Comparison of ENCODE assay signal across 19 cellular contexts in the genomic region with DNA sequence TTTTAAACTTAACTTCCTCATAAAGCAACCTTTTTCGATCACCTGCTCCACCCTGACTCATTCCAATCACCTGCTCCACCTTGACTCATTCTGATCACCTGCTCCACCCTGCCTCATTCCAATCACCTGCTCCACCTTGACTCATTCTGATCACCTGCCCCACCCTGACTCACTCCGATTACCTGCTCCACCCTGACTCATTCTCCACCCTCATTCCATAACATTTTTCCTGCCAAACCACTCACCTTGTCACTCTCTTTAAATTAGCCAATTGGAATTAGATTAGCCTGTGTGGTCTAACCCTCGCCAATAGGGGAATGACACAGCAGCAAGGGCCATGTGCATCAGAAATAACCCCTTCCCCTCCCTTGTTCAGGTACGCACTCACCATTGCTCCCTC. TPM values are rescaled to one million over a fixed set of nuclear protein-coding genes. Genes with fewer than 3 reads are reported as not detected.
A peak's percentile ranks its signal among the peaks of the same experiment; 100 is the strongest.
DNase-seq lines count a peak whose midpoint lies in the region; ATAC-seq and TF ChIP-seq lines count a peak whose summit lies in the region.
"Had no signal": no experiment of that assay in that cellular context is flagged by ENCODE, and none has a peak within 500 bp of the region (broad histone marks: within the 10 kb centered on the region; RNA-seq: fewer than 3 reads in every experiment).

No MANE protein-coding gene starts in this region.

- H3K36me3 Mint-ChIP-seq in activated CD4-positive, alpha-beta T cell treated with anti-CD3 and anti-CD28 coated beads for 36 hours (ENCODE audit: low read depth): peaks cover 46% of the 10 kb centered on the region
- peaks cover 8% of the 10 kb centered on the region for H3K36me3 Mint-ChIP-seq in progenitor cell of endocrine pancreas (ENCODE audit: insufficient read depth)

- no peak for TF ChIP-seq CTCF in PC-9 (conservative IDR thresholded peaks at IDR 0.05)
- TF ChIP-seq CTCF in progenitor cell of endocrine pancreas (IDR thresholded peaks at IDR 0.05; ENCODE audit: unreplicated experiment): no peak
- TF ChIP-seq CTCF in sigmoid colon (IDR thresholded peaks at IDR 0.05): no peak

- peaks cover 18% of the 10 kb centered on the region for H3K79me2 ChIP-seq in PC-9 (ENCODE audit: low read depth)

- H3K9me3 ChIP-seq in PC-9 (ENCODE audit: insufficient read depth, low read depth): peaks cover 31% of the 10 kb centered on the region
- H3K9me3 ChIP-seq in sigmoid colon: no peaks in the 10 kb centered on the region
- H3K9me3 ChIP-seq: BE2C, heart left ventricle, vagina had no signal

- H3K36me3 ChIP-seq in PC-9 (ENCODE audit: low read depth) (peaks cover 24% of the 10 kb centered on the region), sigmoid colon (no peaks in the 10 kb centered on the region)
- H3K36me3 ChIP-seq: BE2C, vagina had no signal

- TF ChIP-seq EP300 in sigmoid colon (IDR thresholded peaks at IDR 0.05): no peak

- intact Hi-C loops in activated CD4-positive, alpha-beta T cell treated with anti-CD3 and anti-CD28 coated beads for 36 hours (cut with DNase I, micrococcal nuclease): no loop called here
- intact Hi-C loops in PC-9 (cut with micrococcal nuclease; ENCODE audit: unreplicated experiment) (no loop called here), sigmoid colon (cut with DNase I) (no loop called here), left cardiac atrium (cut with DNase I) (no loop called here)

- peak; percentile 12 for DNase-seq in activated CD4-positive, alpha-beta T cell treated with anti-CD3 and anti-CD28 coated beads for 36 hours
- DNase-seq in activated CD4-positive, alpha-beta T cell treated with anti-CD3 and anti-CD28 coated beads for 1 hour: no peak
- DNase-seq in PC-9: peak; percentile 24 to 80
- DNase-seq in epithelial cell of prostate (ENCODE audit: low read depth, low spot score): peak; percentile 95
- DNase-seq in progenitor cell of endocrine pancreas (ENCODE audit: low spot score, unreplicated experiment): no peak
- DNase-seq in sigmoid colon: no peak
- no peak for DNase-seq in SKM-1 (lab: John Stamatoyannopoulos, UW; ENCODE audit: unreplicated experiment)
- no peak for DNase-seq in left cardiac atrium
- DNase-seq: activated T-cell treated with anti-CD3 and anti-CD28 coated beads, Interleukin-2, amount 50 U/mL, for 72 hours; BE2C; COR-L47; endodermal cell; heart left ventricle; NCI-H1092; NCI-H2029; T-helper 2 cell had no signal

- 70 to 78% methylated on average over 4 of the region's 4 CpGs for WGBS in sigmoid colon, 2 donors

- H3K27me3 ChIP-seq in PC-9 (ENCODE audit: insufficient read depth, low read depth) (no peaks in the 10 kb centered on the region), sigmoid colon (no peaks in the 10 kb centered on the region)
- H3K27me3 ChIP-seq: BE2C, heart left ventricle, vagina had no signal

- no peaks in the 10 kb centered on the region for H3K27me3 Mint-ChIP-seq in activated CD4-positive, alpha-beta T cell treated with anti-CD3 and anti-CD28 coated beads for 36 hours
- no peaks in the 10 kb centered on the region for H3K27me3 Mint-ChIP-seq in progenitor cell of endocrine pancreas
- H3K27me3 Mint-ChIP-seq: activated naive CD8-positive, alpha-beta T cell had no signal

- BruUV-seq in PC-9 (replicated peaks; lab: Mats Ljungman, UMichigan): no TSS peak

- no peak overlapping the region for H3K4me3 Mint-ChIP-seq in activated CD4-positive, alpha-beta T cell treated with anti-CD3 and anti-CD28 coated beads for 36 hours
- H3K4me3 Mint-ChIP-seq in progenitor cell of endocrine pancreas (ENCODE audit: low read depth): no peak overlapping the region
- H3K4me3 Mint-ChIP-seq: activated naive CD8-positive, alpha-beta T cell; activated T-cell treated with anti-CD3 and anti-CD28 coated beads, Interleukin-2, amount 50 U/mL, for 72 hours; endodermal cell had no signal

- TF ChIP-seq POLR2A in sigmoid colon (IDR thresholded peaks at IDR 0.05): no peak

- peaks cover 16% of the 10 kb centered on the region; the same call in 1 of the 2 replicates for H3F3A ChIP-seq in PC-9 (ENCODE audit: insufficient read depth, low read depth)

- no peak overlapping the region for H3K4me3 ChIP-seq in PC-9
- no peak overlapping the region for H3K4me3 ChIP-seq in sigmoid colon
- H3K4me3 ChIP-seq: heart left ventricle, vagina had no signal

- peaks cover 23% of the 10 kb centered on the region for H3K4me1 Mint-ChIP-seq in activated CD4-positive, alpha-beta T cell treated with anti-CD3 and anti-CD28 coated beads for 36 hours
- H3K4me1 Mint-ChIP-seq in progenitor cell of endocrine pancreas (ENCODE audit: low read depth): peaks cover 16% of the 10 kb centered on the region

- POLR2A ChIA-PET in activated CD4-positive, alpha-beta T cell treated with anti-CD3 and anti-CD28 coated beads for 36 hours (lab: Charles Lee): no interaction called here
- POLR2A ChIA-PET in PC-9 (lab: Charles Lee; ENCODE audit: unreplicated experiment): no interaction called here

- H3K4me2 ChIP-seq in PC-9: no peak overlapping the region
- H3K4me2 ChIP-seq: KMS-11 had no signal

- H3K27ac Mint-ChIP-seq in activated CD4-positive, alpha-beta T cell treated with anti-CD3 and anti-CD28 coated beads for 36 hours: no peak overlapping the region
- peak overlapping the region; percentile 79 for H3K27ac Mint-ChIP-seq in progenitor cell of endocrine pancreas
- H3K27ac Mint-ChIP-seq: activated naive CD8-positive, alpha-beta T cell; activated T-cell treated with anti-CD3 and anti-CD28 coated beads, Interleukin-2, amount 50 U/mL, for 72 hours; endodermal cell had no signal

- H3K27ac ChIP-seq in PC-9 (peak overlapping the region; percentile 67), epithelial cell of prostate (peak overlapping the region; percentile 98), sigmoid colon (no peak overlapping the region)
- H3K27ac ChIP-seq: heart left ventricle, KMS-11, vagina had no signal

- CTCF ChIA-PET in activated CD4-positive, alpha-beta T cell treated with anti-CD3 and anti-CD28 coated beads for 36 hours (lab: Charles Lee): no interaction called here
- CTCF ChIA-PET in PC-9 (lab: Charles Lee): no interaction called here

- H2AFZ ChIP-seq in PC-9: no peak overlapping the region

- no peaks in the 10 kb centered on the region for H3K9me2 ChIP-seq in PC-9 (ENCODE audit: insufficient read depth)

- H4K20me1 ChIP-seq in PC-9 (ENCODE audit: insufficient read depth): no peaks in the 10 kb centered on the region

- ATAC-seq in activated CD4-positive, alpha-beta T cell treated with anti-CD3 and anti-CD28 coated beads for 36 hours: no peak
- no peak for ATAC-seq in left cardiac atrium
- ATAC-seq: activated T-cell treated with anti-CD3 and anti-CD28 coated beads, Interleukin-2, amount 50 U/mL, for 72 hours; heart left ventricle had no signal

- H3K4me1 ChIP-seq in PC-9 (replicated peaks; ENCODE audit: insufficient read depth) (peaks cover 7% of the 10 kb centered on the region), sigmoid colon (peaks cover 0 to 4% (median 0%) of the 10 kb centered on the region in 4 donors)
- H3K4me1 ChIP-seq: BE2C, vagina had no signal

- H3K9me3 Mint-ChIP-seq in activated CD4-positive, alpha-beta T cell treated with anti-CD3 and anti-CD28 coated beads for 36 hours (ENCODE audit: low read depth): no peaks in the 10 kb centered on the region
- H3K9me3 Mint-ChIP-seq in progenitor cell of endocrine pancreas (ENCODE audit: low read depth): peaks cover under 1% of the 10 kb centered on the region

RNA-seq across cellular contexts. Expression of a gene that starts 31.9 kb away (rescaled TPM):
- total RNA-seq in activated CD4-positive, alpha-beta T cell treated with anti-CD3 and anti-CD28 coated beads for 36 hours: 10 to 100 TPM; 23.8 to 27.5 TPM
- 54.6 and 60.6 TPM in 2 replicates for total RNA-seq in PC-9 (2021)
- 72.1 and 79.7 TPM in 2 replicates for total RNA-seq in progenitor cell of endocrine pancreas
- total RNA-seq in sigmoid colon: 10 to 100 TPM; 49.2 to 96.7 (median 55.9) TPM
- 10 to 100 TPM in 2 of 3 donors, 1 to 10 TPM in 1; 5.8 to 20.5 (median 10.2) TPM for polyA plus RNA-seq in sigmoid colon
- total RNA-seq in left cardiac atrium: 10 to 100 TPM; 18.2 to 19.3 TPM

Comparison
In these comparisons a context has a peak if more than half of its experiments do, and no peak if none do; other contexts are left out.
1. DNase-seq: peak in activated CD4-positive, alpha-beta T cell treated with anti-CD3 and anti-CD28 coated beads for 36 hours (single experiment), PC-9 (2 of 2) and epithelial cell of prostate (single experiment); none in activated CD4-positive, alpha-beta T cell treated with anti-CD3 and anti-CD28 coated beads for 1 hour (single experiment), progenitor cell of endocrine pancreas (single experiment), sigmoid colon (single experiment), SKM-1 (single experiment) and left cardiac atrium (single experiment).
2. H3K27ac ChIP-seq: peak in PC-9 (single experiment) and epithelial cell of prostate (single experiment); none in sigmoid colon (0 of 4).